In the genomic region with DNA sequence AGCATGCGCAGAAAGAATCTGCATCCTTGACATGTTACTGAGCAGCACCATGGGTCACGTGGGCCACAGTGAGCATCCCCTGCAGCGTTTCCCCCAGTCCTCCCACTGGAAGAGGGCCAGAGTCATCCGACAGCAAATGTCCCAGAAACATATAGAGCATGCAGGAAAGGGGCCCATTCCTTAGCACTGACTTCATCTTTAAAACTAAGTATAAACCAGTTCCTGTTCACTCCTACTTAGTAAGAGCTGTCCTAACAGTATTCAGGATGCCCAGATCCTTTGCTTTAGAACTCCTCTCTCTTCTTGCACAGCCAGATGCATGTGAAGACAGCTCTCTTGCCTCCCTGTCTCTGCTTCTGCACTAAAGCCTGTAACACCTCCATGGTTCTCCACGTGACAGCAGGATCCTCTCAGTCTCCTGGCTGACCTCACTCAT, we compare ENCODE assay signal across 19 cellular contexts.
A peak's percentile ranks its signal among the peaks of the same experiment; 100 is the strongest.
DNase-seq lines count a peak whose midpoint lies in the region; ATAC-seq and TF ChIP-seq lines count a peak whose summit lies in the region.
"Had no signal": no experiment of that assay in that cellular context is flagged by ENCODE, and none has a peak within 500 bp of the region (broad histone marks: within the 10 kb centered on the region; RNA-seq: fewer than 3 reads in every experiment).

No MANE protein-coding gene starts in this region.

- H3K9me3 ChIP-seq in adipocyte (ENCODE audit: control insufficient read depth, low read length) (no peaks in the 10 kb centered on the region), BE2C (no peaks in the 10 kb centered on the region)

- peak; percentile 77 for DNase-seq in HCEC 1CT
- peak; percentile 67 for DNase-seq in adipocyte (ENCODE audit: low read depth)
- peak; percentile 55 for DNase-seq in fibroblast of the aortic adventitia (ENCODE audit: low read depth)
- DNase-seq in non-pigmented ciliary epithelial cell (ENCODE audit: low read depth), result peak; percentile 77
- DNase-seq in activated CD8-positive, alpha-beta memory T cell treated with anti-CD3 and anti-CD28 coated beads, Interleukin-2, amount 50 U/mL, for 4 hours, result no peak
- no peak for DNase-seq in NCI-H345 treated with DMSO at 0.1 percent for 48 hours (lab: John Stamatoyannopoulos, UW; ENCODE audit: unreplicated experiment)
- DNase-seq in BE2C, result no peak
- DNase-seq: activated CD4-positive, alpha-beta T cell treated with anti-CD3 and anti-CD28 coated beads, Interleukin-2, amount 50 U/mL, for 4 hours; anterior cingulate cortex; CD4-positive, alpha-beta T cell; effector CD8-positive, alpha-beta T cell; KBM-7; left colon; natural killer cell; NCI-H187 treated with DMSO at 0.1 percent for 48 hours; NCI-H774; SHP77; stimulated activated naive CD4-positive, alpha-beta T cell treated with Interleukin-2 at 50 U/mL for 16 hours had no signal

- no peak overlapping the region for H3K4me3 ChIP-seq in adipocyte (ENCODE audit: low read length)
- no peak overlapping the region for H3K4me3 ChIP-seq in fibroblast of the aortic adventitia (ENCODE audit: low read depth, low read length)
- H3K4me3 ChIP-seq in BE2C (ENCODE audit: low read depth, low read length), result no peak overlapping the region

- TF ChIP-seq CTCF in fibroblast of the aortic adventitia (IDR thresholded peaks at IDR 0.05; ENCODE audit: insufficient read depth, low read length) (no peak), BE2C (IDR thresholded peaks at IDR 0.05; ENCODE audit: low read depth, low read length) (no peak)

- H3K27me3 ChIP-seq in adipocyte (replicated peaks; ENCODE audit: control insufficient read depth, insufficient read depth, low read length) (no peaks in the 10 kb centered on the region), BE2C (no peaks in the 10 kb centered on the region)

- ATAC-seq in GM21367 (IDR thresholded peaks at IDR 0.05; ENCODE audit: unreplicated experiment), result no peak
- ATAC-seq: left colon, natural killer cell had no signal

- no peak overlapping the region for H3K9ac ChIP-seq in adipocyte (ENCODE audit: low read length)

- H3K4me1 ChIP-seq in adipocyte (ENCODE audit: control insufficient read depth, insufficient read depth, low read length), result peaks cover 33% of the 10 kb centered on the region
- H3K4me1 ChIP-seq in BE2C, result no peaks in the 10 kb centered on the region

- H3K36me3 ChIP-seq in adipocyte (ENCODE audit: control insufficient read depth, insufficient read depth, low read length, severe bottlenecking) (no peaks in the 10 kb centered on the region), BE2C (no peaks in the 10 kb centered on the region)

Comparison
In these comparisons a context has a peak if more than half of its experiments do, and no peak if none do; other contexts are left out.
1. DNase-seq: peak in HCEC 1CT (single experiment), adipocyte (single experiment), fibroblast of the aortic adventitia (single experiment) and non-pigmented ciliary epithelial cell (single experiment); none in activated CD8-positive, alpha-beta memory T cell treated with anti-CD3 and anti-CD28 coated beads, Interleukin-2, amount 50 U/mL, for 4 hours (single experiment), NCI-H345 treated with DMSO at 0.1 percent for 48 hours (single experiment) and BE2C (single experiment).